In genomic region chr20:10667560-10668167, GRCh38 we compare ENCODE assay signal across 16 cellular contexts. TPM values are rescaled to one million over a fixed set of nuclear protein-coding genes. Genes with fewer than 3 reads are reported as not detected.
A peak's percentile ranks its signal among the peaks of the same experiment; 100 is the strongest.
DNase-seq lines count a peak whose midpoint lies in the region; ATAC-seq and TF ChIP-seq lines count a peak whose summit lies in the region.
"Had no signal": no experiment of that assay in that cellular context is flagged by ENCODE, and none has a peak within 500 bp of the region (broad histone marks: within the 10 kb centered on the region; RNA-seq: fewer than 3 reads in every experiment).

No MANE protein-coding gene starts in this region.

- no peak overlapping the region for H3K4me2 ChIP-seq in trophoblast cell (ENCODE audit: low read length)

- H3K4ac ChIP-seq in trophoblast cell (ENCODE audit: low read depth, low read length): no peak overlapping the region

- H4K12ac ChIP-seq in trophoblast cell (ENCODE audit: low read depth, low read length): no peak overlapping the region

- H3K14ac ChIP-seq in trophoblast cell (ENCODE audit: low read length): no peak overlapping the region

- no peaks in the 10 kb centered on the region for H3K9me3 ChIP-seq in esophagus (ENCODE audit: control insufficient read depth in 2 of 2, insufficient read depth in 1 of 2, low read depth in 1 of 2, low read length in 1 of 2)
- no peaks in the 10 kb centered on the region for H3K9me3 ChIP-seq in psoas muscle
- peaks cover 1% of the 10 kb centered on the region for H3K9me3 ChIP-seq in trophoblast cell (ENCODE audit: insufficient read depth, low read depth, low read length)

- H3K27me3 ChIP-seq in esophagus (ENCODE audit: control insufficient read depth in 1 of 2, insufficient read depth in 2 of 2, low read length in 2 of 2) (no peaks in the 10 kb centered on the region), psoas muscle (ENCODE audit: insufficient read depth in 3 of 3, low read length in 2 of 3) (no peaks in the 10 kb centered on the region), trophoblast cell (ENCODE audit: insufficient read depth, low read length) (no peaks in the 10 kb centered on the region)

- BruUV-seq in Calu3 (replicated peaks; lab: Mats Ljungman, UMichigan): no TSS peak

- peak overlapping the region; percentile 82 for H3K4me3 Mint-ChIP-seq in Calu3 (ENCODE audit: low read depth, unreplicated experiment)
- H3K4me3 Mint-ChIP-seq: activated CD8-positive, alpha-beta T cell treated with anti-CD3 and anti-CD28 coated beads for 36 hours; activated naive CD4-positive, alpha-beta T cell treated with anti-CD3 and anti-CD28 coated beads, Interleukin-2, amount 10 ng/mL, durations not matched to agents 7 days and 5 days; stimulated activated naive CD8-positive, alpha-beta T cell treated with anti-CD3 and anti-CD28 coated beads, Interleukin-15, Interleukin-2, amounts not matched to agents 100 ng/mL and 50 ng/mL, for 24 hours; T-helper 17 cell had no signal

- peaks cover 100% of the 10 kb centered on the region for H3K36me3 Mint-ChIP-seq in Calu3 (ENCODE audit: insufficient read depth, unreplicated experiment)
- H3K36me3 Mint-ChIP-seq: activated naive CD4-positive, alpha-beta T cell treated with anti-CD3 and anti-CD28 coated beads, Interleukin-2, amount 10 ng/mL, durations not matched to agents 7 days and 5 days had no signal

- no peak overlapping the region for H4K91ac ChIP-seq in trophoblast cell (ENCODE audit: low read depth, low read length)

- CTCF ChIA-PET in Calu3 (lab: Charles Lee): interaction anchor here (0.7 kb wide), 1 partner anchor 63 kb away, joined by 6 read pairs; no protein-coding TSS in a partner anchor

- 51 to 62% methylated on average over 6 of the region's 6 CpGs for WGBS in esophagus, 2 donors
- 83 to 86% (median 85%) methylated on average over 6 of the region's 6 CpGs for WGBS in psoas muscle, 3 donors
- no CpG with 5 or more reads among the region's 6 CpGs for WGBS in trophoblast cell (ENCODE audit: extremely low coverage, insufficient coverage, insufficient read length)

- DNase-seq in Calu3 (no peak), NCI-H69 (lab: John Stamatoyannopoulos, UW) (peak; percentile 95), psoas muscle (no peak), cerebellum (ENCODE audit: low spot score) (no peak), NCI-H1092 treated with DMSO at 0.1 percent for 48 hours (lab: John Stamatoyannopoulos, UW) (no peak), DMS 273 treated with DMSO at 0.1 percent for 48 hours (lab: John Stamatoyannopoulos, UW) (no peak), trophoblast cell (no peak)
- DNase-seq: activated CD8-positive, alpha-beta T cell treated with anti-CD3 and anti-CD28 coated beads for 36 hours; activated naive CD4-positive, alpha-beta T cell treated with anti-CD3 and anti-CD28 coated beads, Interleukin-2, amount 10 ng/mL, durations not matched to agents 7 days and 5 days; AML-193; MV-4-11; stimulated activated CD4-positive, alpha-beta T cell treated with anti-CD3 and anti-CD28 coated beads, Interleukin-1b, Interleukin-23, amount 100 ng/mL, for 48 hours; T-helper 17 cell had no signal

- H3K36me3 ChIP-seq in esophagus (ENCODE audit: control insufficient read depth in 2 of 2, insufficient read depth in 2 of 2, low read length in 1 of 2) (peaks cover 0 to 15% of the 10 kb centered on the region in 2 donors), psoas muscle (ENCODE audit: insufficient read depth in 1 of 2, low read depth in 1 of 2) (peaks cover 0 to 33% of the 10 kb centered on the region in 2 donors), trophoblast cell (ENCODE audit: control insufficient read depth in 1 of 2, insufficient read depth in 2 of 2, low read length in 2 of 2) (peaks cover 19 to 47% of the 10 kb centered on the region in 2 experiments)

- no peak overlapping the region for H2BK12ac ChIP-seq in trophoblast cell (ENCODE audit: low read length)

- H3K4me1 ChIP-seq in esophagus (ENCODE audit: control insufficient read depth in 2 of 2, insufficient read depth in 2 of 2, low read length in 1 of 2) (peaks cover 0 to 12% of the 10 kb centered on the region in 2 donors), psoas muscle (peaks cover 39% of the 10 kb centered on the region), trophoblast cell (ENCODE audit: control insufficient read depth in 1 of 2, insufficient read depth in 2 of 2, low read length in 2 of 2) (peaks cover 19 to 32% of the 10 kb centered on the region in 2 experiments)

- intact Hi-C loops in Calu3 (cut with micrococcal nuclease; ENCODE audit: unreplicated experiment): loop anchor here (10.0 kb wide), 1 partner anchor 113 kb away; no protein-coding TSS in a partner anchor
- intact Hi-C loops in psoas muscle (cut with DNase I): loop anchor here (5.0 to 10.0 kb wide), 2 partner anchors 193 to 605 kb away; no protein-coding TSS in a partner anchor

- H2AFZ ChIP-seq in trophoblast cell (ENCODE audit: insufficient read depth, low read length, poor library complexity): no peak overlapping the region

- H3K4me3 ChIP-seq in esophagus (ENCODE audit: low read depth in 1 of 2, low read length in 2 of 2) (peak overlapping the region in 1 of 2 donors; percentile 8), psoas muscle (peak overlapping the region; percentile 97), trophoblast cell (ENCODE audit: low read depth, low read length) (no peak overlapping the region)

- no peak overlapping the region for H2BK120ac ChIP-seq in trophoblast cell (ENCODE audit: insufficient read depth, low read length, poor library complexity)

- ATAC-seq in psoas muscle: no peak
- ATAC-seq: activated CD8-positive, alpha-beta T cell treated with anti-CD3 and anti-CD28 coated beads for 36 hours; T-helper 17 cell had no signal

- no peak overlapping the region for H3K18ac ChIP-seq in trophoblast cell (ENCODE audit: low read length)

- TF ChIP-seq CTCF in Calu3 (IDR thresholded peaks at IDR 0.05; ENCODE audit: unreplicated experiment): no peak
- TF ChIP-seq CTCF in psoas muscle (IDR thresholded peaks at IDR 0.05): no peak

- H3K23ac ChIP-seq in trophoblast cell (ENCODE audit: low read length): no peak overlapping the region

- no peak overlapping the region for H3K9ac ChIP-seq in trophoblast cell (ENCODE audit: low read length)

- H3K27ac Mint-ChIP-seq in Calu3 (ENCODE audit: unreplicated experiment): no peak overlapping the region
- H3K27ac Mint-ChIP-seq: activated CD8-positive, alpha-beta T cell treated with anti-CD3 and anti-CD28 coated beads for 36 hours; activated naive CD4-positive, alpha-beta T cell treated with anti-CD3 and anti-CD28 coated beads, Interleukin-2, amount 10 ng/mL, durations not matched to agents 7 days and 5 days; stimulated activated naive CD8-positive, alpha-beta T cell treated with anti-CD3 and anti-CD28 coated beads, Interleukin-15, Interleukin-2, amounts not matched to agents 100 ng/mL and 50 ng/mL, for 24 hours; T-helper 17 cell had no signal

- peaks cover 36% of the 10 kb centered on the region for H3K4me1 Mint-ChIP-seq in Calu3 (ENCODE audit: low read depth, unreplicated experiment)

- H2AK5ac ChIP-seq in trophoblast cell (ENCODE audit: low read length): no peak overlapping the region

- H3K79me2 ChIP-seq in trophoblast cell (ENCODE audit: control insufficient read depth, insufficient read depth, low read length, poor library complexity): peaks cover 8% of the 10 kb centered on the region

- H3K27ac ChIP-seq in esophagus (ENCODE audit: low read depth in 2 of 2, low read length in 1 of 2) (peak overlapping the region; percentile 85), psoas muscle (peak overlapping the region; percentile 61), trophoblast cell (ENCODE audit: low read depth, low read length) (no peak overlapping the region)
- H3K27ac ChIP-seq: HL-60 had no signal

- no peak overlapping the region for H4K8ac ChIP-seq in trophoblast cell (ENCODE audit: low read depth, low read length)

- H3K9me3 Mint-ChIP-seq in Calu3 (ENCODE audit: low read depth, unreplicated experiment): no peaks in the 10 kb centered on the region
- H3K9me3 Mint-ChIP-seq: activated CD8-positive, alpha-beta T cell treated with anti-CD3 and anti-CD28 coated beads for 36 hours; activated naive CD4-positive, alpha-beta T cell treated with anti-CD3 and anti-CD28 coated beads, Interleukin-2, amount 10 ng/mL, durations not matched to agents 7 days and 5 days; stimulated activated naive CD8-positive, alpha-beta T cell treated with anti-CD3 and anti-CD28 coated beads, Interleukin-15, Interleukin-2, amounts not matched to agents 100 ng/mL and 50 ng/mL, for 24 hours had no signal

- peaks cover 16% of the 10 kb centered on the region for H3K79me1 ChIP-seq in trophoblast cell (ENCODE audit: low read length)

- H3K27me3 Mint-ChIP-seq in Calu3 (ENCODE audit: unreplicated experiment): no peaks in the 10 kb centered on the region

- H2BK5ac ChIP-seq in trophoblast cell (ENCODE audit: low read depth, low read length, poor library complexity): no peak overlapping the region

RNA-seq across cellular contexts. Expression of gene JAG1, which starts 6.1 kb away (rescaled TPM):
- total RNA-seq in Calu3 (2022): 156 and 245 TPM in 2 replicates
- polyA plus RNA-seq in esophagus: 10 to 100 TPM; 36.5 to 48.8 TPM
- 10 to 100 TPM; 10.4 to 35.4 (median 16.0) TPM for total RNA-seq in psoas muscle
- polyA plus RNA-seq in psoas muscle: 1 to 10 TPM; 5.4 to 6.5 (median 5.6) TPM
- total RNA-seq in cerebellum: 50.8 TPM
- 34.3 and 36.3 TPM in 2 replicates for polyA plus RNA-seq in trophoblast cell (2013)
